ENCODE assay signal across 8 cellular contexts in the genomic region with DNA sequence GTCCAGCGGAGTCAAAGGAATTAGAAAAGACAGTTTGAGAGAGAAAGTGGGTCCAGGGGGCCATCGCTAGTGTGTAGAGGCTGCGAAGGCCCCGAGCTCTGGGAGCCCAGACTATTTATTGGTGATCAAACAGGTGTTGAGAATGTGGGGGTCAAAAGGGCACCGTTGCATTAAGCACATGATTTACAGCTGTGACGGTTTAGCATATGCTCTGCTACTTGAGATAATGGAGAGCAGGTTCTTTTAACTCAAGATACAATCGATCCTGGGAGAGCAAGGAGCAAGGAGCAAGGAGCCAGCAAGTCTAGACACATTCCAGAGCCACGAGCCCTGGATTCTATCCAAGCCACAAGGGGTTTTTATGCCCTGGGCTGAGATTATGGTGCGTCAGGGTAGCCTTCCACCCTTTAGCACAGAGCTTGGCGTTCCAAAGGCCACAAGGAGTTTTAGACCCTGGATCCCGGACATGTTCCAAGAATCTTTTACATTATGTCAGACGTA.
DNase-seq lines count a peak whose midpoint lies in the region; ATAC-seq and TF ChIP-seq lines count a peak whose summit lies in the region.
"Not testable (repeated sequence)": the region's sequence is repeated elsewhere in the genome, so short reads cannot be mapped to it uniquely, and the experiment has no call there.

No MANE protein-coding gene starts in this region.

- H3K14ac ChIP-seq in mesenchymal stem cell (ENCODE audit: low read length in 2 of 2): not testable (repeated sequence)

- peak; percentile 74 for DNase-seq in Caki2 (ENCODE audit: low read depth)
- DNase-seq in HEK293T (ENCODE audit: extremely low spot score); RWPE2 (ENCODE audit: low spot score): not testable (repeated sequence)
- DNase-seq in NCI-H2171 (lab: John Stamatoyannopoulos, UW): peak; percentile 67
- DNase-seq in astrocyte of the hippocampus (ENCODE audit: low read depth, low spot score): peak; percentile 91
- peak; percentile 63 for DNase-seq in epithelial cell of esophagus (ENCODE audit: low read depth)
- DNase-seq in mesenchymal stem cell: peak; percentile 58

- H2AK5ac ChIP-seq in mesenchymal stem cell (ENCODE audit: low read length, severe bottlenecking): not testable (repeated sequence)

- TF ChIP-seq CTCF in RWPE2 (IDR thresholded peaks at IDR 0.05; ENCODE audit: poor library complexity, severe bottlenecking); epithelial cell of esophagus (IDR thresholded peaks at IDR 0.05; ENCODE audit: insufficient read depth, low read depth, low read length, missing control alignments): not testable (repeated sequence)

- in situ Hi-C loops in Caki2 (cut with HindIII; ENCODE audit: low pct_unique_long_range_greater_than_20kb, low sequenced_read_pairs): not testable (repeated sequence)

- H2BK15ac ChIP-seq in mesenchymal stem cell (ENCODE audit: low read depth, poor library complexity, severe bottlenecking): not testable (repeated sequence)

- H2BK5ac ChIP-seq in mesenchymal stem cell (ENCODE audit: low read depth, low read length, poor library complexity, severe bottlenecking): not testable (repeated sequence)

- H3K79me1 ChIP-seq in mesenchymal stem cell (replicated peaks; ENCODE audit: low read length, poor library complexity, severe bottlenecking): peaks cover 28% of the 10 kb centered on the region

- not testable (repeated sequence) for H3K18ac ChIP-seq in mesenchymal stem cell (ENCODE audit: low read depth in 1 of 2, low read length in 2 of 2)

- not testable (repeated sequence) for H3K9ac ChIP-seq in mesenchymal stem cell (ENCODE audit: low read length); skeletal muscle satellite cell (ENCODE audit: low read depth, low read length)

- not testable (repeated sequence) for H2BK12ac ChIP-seq in mesenchymal stem cell (ENCODE audit: low read length in 2 of 2)

- H3K27ac ChIP-seq in RWPE2 (ENCODE audit: poor library complexity, severe bottlenecking): peak overlapping the region; percentile 8
- H3K27ac ChIP-seq in mesenchymal stem cell (ENCODE audit: low read length, poor library complexity, severe bottlenecking): not testable (repeated sequence)

- H4K8ac ChIP-seq in mesenchymal stem cell (ENCODE audit: low read length): not testable (repeated sequence)

- not testable (repeated sequence) for H3K23ac ChIP-seq in mesenchymal stem cell (ENCODE audit: low read length in 2 of 2)

- not testable (repeated sequence) for H3K36me3 ChIP-seq in RWPE2 (ENCODE audit: low read depth); mesenchymal stem cell (ENCODE audit: control insufficient read depth in 1 of 2, insufficient read depth in 2 of 2, low read depth in 1 of 2, low read length in 2 of 2); skeletal muscle satellite cell (ENCODE audit: insufficient read depth, low read length)

- 58% methylated on average over 11 of the region's 12 CpGs for WGBS in mesenchymal stem cell

- not testable (repeated sequence) for H2BK120ac ChIP-seq in mesenchymal stem cell (ENCODE audit: low read depth, low read length)

- not testable (repeated sequence) for H2AFZ ChIP-seq in mesenchymal stem cell (ENCODE audit: low read depth, low read length)

- POLR2A ChIA-PET in HEK293T (lab: Yijun Ruan, JAX): interaction anchor here (1.0 kb wide), 1 partner anchor 9 kb away, joined by 3 read pairs; no protein-coding TSS in a partner anchor

- not testable (repeated sequence) for ATAC-seq in RWPE2 (ENCODE audit: low read depth)

- not testable (repeated sequence) for H3K9me3 ChIP-seq in RWPE2 (ENCODE audit: severe bottlenecking); mesenchymal stem cell (ENCODE audit: control insufficient read depth, low read length); skeletal muscle satellite cell (replicated peaks; ENCODE audit: low read length)

- not testable (repeated sequence) for H3K27me3 ChIP-seq in RWPE2 (ENCODE audit: insufficient read depth, poor library complexity, severe bottlenecking); mesenchymal stem cell (ENCODE audit: control insufficient read depth in 1 of 2, insufficient read depth in 1 of 2, low read length in 2 of 2); skeletal muscle satellite cell (ENCODE audit: control insufficient read depth, insufficient read depth, low read length)

- H3K4me2 ChIP-seq in mesenchymal stem cell (ENCODE audit: low read length, poor library complexity, severe bottlenecking): not testable (repeated sequence)
- peak overlapping the region; percentile 15 for H3K4me2 ChIP-seq in skeletal muscle satellite cell (ENCODE audit: low read length)

- H3K4me1 ChIP-seq in RWPE2 (ENCODE audit: insufficient read depth, poor library complexity, severe bottlenecking) (peaks cover 29% of the 10 kb centered on the region), skeletal muscle satellite cell (ENCODE audit: control insufficient read depth, insufficient read depth, low read length) (peaks cover 34% of the 10 kb centered on the region)
- H3K4me1 ChIP-seq in mesenchymal stem cell (ENCODE audit: control insufficient read depth, insufficient read depth, low read depth, low read length): not testable (repeated sequence)

- not testable (repeated sequence) for H4K91ac ChIP-seq in mesenchymal stem cell (ENCODE audit: low read length)

- CTCF ChIA-PET in HEK293T (lab: Yijun Ruan, JAX): interaction anchor here (0.5 to 0.9 kb wide), 2 partner anchors 114 to 280 kb away, joined by 3 read pairs; no protein-coding TSS in a partner anchor

- not testable (repeated sequence) for H3K4me3 ChIP-seq in RWPE2 (ENCODE audit: severe bottlenecking); epithelial cell of esophagus (ENCODE audit: low read length); mesenchymal stem cell (ENCODE audit: insufficient read depth in 1 of 2, low read depth in 1 of 2, low read length in 2 of 2); skeletal muscle satellite cell (ENCODE audit: low read length)

- H3K4ac ChIP-seq in mesenchymal stem cell (ENCODE audit: low read depth in 1 of 2, low read length in 2 of 2): not testable (repeated sequence)

TF ChIP-seq in HEK293T, 16 proteins besides CTCF, POLR2A, EP300 and RAD21:
- TF ChIP-seq, protein P1, sequence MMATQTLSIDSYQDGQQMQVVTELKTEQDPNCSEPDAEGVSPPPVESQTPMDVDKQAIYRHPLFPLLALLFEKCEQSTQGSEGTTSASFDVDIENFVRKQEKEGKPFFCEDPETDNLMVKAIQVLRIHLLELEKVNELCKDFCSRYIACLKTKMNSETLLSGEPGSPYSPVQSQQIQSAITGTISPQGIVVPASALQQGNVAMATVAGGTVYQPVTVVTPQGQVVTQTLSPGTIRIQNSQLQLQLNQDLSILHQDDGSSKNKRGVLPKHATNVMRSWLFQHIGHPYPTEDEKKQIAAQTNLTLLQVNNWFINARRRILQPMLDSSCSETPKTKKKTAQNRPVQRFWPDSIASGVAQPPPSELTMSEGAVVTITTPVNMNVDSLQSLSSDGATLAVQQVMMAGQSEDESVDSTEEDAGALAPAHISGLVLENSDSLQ (IDR thresholded peaks at IDR 0.05): peak; percentile 89
- peak; percentile 61; the same call in 1 of the 2 replicates for TF ChIP-seq CTBP1 (IDR thresholded peaks at IDR 0.05; ENCODE audit: borderline replicate concordance)
